19 cellular contexts compared by ENCODE assay signal in genomic region chr2:237209885-237210284, GRCh38.
"Had no signal": no experiment of that assay in that cellular context is flagged by ENCODE, and none has a peak within 500 bp of the region (broad histone marks: within the 10 kb centered on the region; RNA-seq: fewer than 3 reads in every experiment).

No MANE protein-coding gene starts in this region.

- DNase-seq: activated B cell treated with CpG ODN at 0.5 μM for 24 hours; activated CD4-positive, alpha-beta T cell treated with anti-CD3 and anti-CD28 coated beads for 48 hours; activated CD8-positive, alpha-beta memory T cell treated with anti-CD3 and anti-CD28 coated beads, Interleukin-2, amount 50 U/mL, for 4 hours; activated CD8-positive, alpha-beta T cell treated with anti-CD3 and anti-CD28 coated beads for 36 hours; activated gamma-delta T cell; activated T-cell treated with anti-CD3 and anti-CD28 coated beads, Interleukin-2, amount 50 U/mL, for 72 hours; amniotic stem cell; effector CD4-positive, alpha-beta T cell; gastrocnemius medialis; heart left ventricle; naive thymus-derived CD8-positive, alpha-beta T cell; right cardiac atrium; T-helper 17 cell; upper lobe of left lung had no signal

- H3K27me3 ChIP-seq: esophagus muscularis mucosa, neutrophil, testis, upper lobe of left lung had no signal

- H3K36me3 ChIP-seq: esophagus muscularis mucosa, gastrocnemius medialis, heart left ventricle, neutrophil, upper lobe of left lung had no signal

- H3K9me3 ChIP-seq: esophagus muscularis mucosa, gastrocnemius medialis, heart left ventricle, neutrophil, testis, upper lobe of left lung had no signal

- ATAC-seq: activated CD8-positive, alpha-beta T cell treated with anti-CD3 and anti-CD28 coated beads for 36 hours; activated naive CD4-positive, alpha-beta T cell treated with anti-CD3 and anti-CD28 coated beads, Interleukin-2, amount 50 U/mL, for 72 hours; activated T-cell treated with anti-CD3 and anti-CD28 coated beads, Interleukin-2, amount 50 U/mL, for 72 hours; gastrocnemius medialis; heart left ventricle; naive thymus-derived CD8-positive, alpha-beta T cell; T-helper 17 cell had no signal

- H3K27ac ChIP-seq: neutrophil, testis had no signal

- H3K4me3 ChIP-seq: coronary artery, esophagus muscularis mucosa, gastrocnemius medialis, heart left ventricle, testis, upper lobe of left lung had no signal
